ENCODE assay signal across 8 cellular contexts in genomic region chr1:84300991-84301758, GRCh38. TPM values are rescaled to one million over a fixed set of nuclear protein-coding genes. Genes with fewer than 3 reads are reported as not detected.
A peak's percentile ranks its signal among the peaks of the same experiment; 100 is the strongest.
DNase-seq lines count a peak whose midpoint lies in the region; ATAC-seq and TF ChIP-seq lines count a peak whose summit lies in the region.

A gene with protein sequence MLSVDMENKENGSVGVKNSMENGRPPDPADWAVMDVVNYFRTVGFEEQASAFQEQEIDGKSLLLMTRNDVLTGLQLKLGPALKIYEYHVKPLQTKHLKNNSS (plus strand): TSS chr1:84301708. CDS start chr1:84303235, 1,527 bp downstream.

- H3K4me2 ChIP-seq in neuronal stem cell (ENCODE audit: insufficient read depth, low read length, poor library complexity, severe bottlenecking), result no peak within 1 kb of the TSS

- H3K9me3 ChIP-seq in neuronal stem cell (replicated peaks in 1 of 2; ENCODE audit: control insufficient read depth in 2 of 2, insufficient read depth in 1 of 2, low read depth in 1 of 2, low read length in 2 of 2) (no peaks in the 10 kb centered on the region), vagina (no peaks in the 10 kb centered on the region)

- peak within 1 kb of the TSS; percentile 89 for H2AFZ ChIP-seq in neuronal stem cell (ENCODE audit: low read length)

- H3K27ac ChIP-seq in neuronal stem cell (replicated peaks; ENCODE audit: low read length) (peak within 1 kb of the TSS; percentile 38), vagina (no peak within 1 kb of the TSS)

- WGBS in neuronal stem cell (ENCODE audit: extremely low coverage in 2 of 2, insufficient read length in 2 of 2, insufficient replicate concordance in 1 of 2), 2 donors, result no CpG with 5 or more reads among the region's 5 CpGs

- H3K23ac ChIP-seq in neuronal stem cell (ENCODE audit: low read depth, low read length, poor library complexity), result no peak within 1 kb of the TSS

- no peak within 1 kb of the TSS for H3K14ac ChIP-seq in neuronal stem cell (ENCODE audit: low read length)

- H4K91ac ChIP-seq in neuronal stem cell (ENCODE audit: low read depth, low read length, poor library complexity), result no peak within 1 kb of the TSS

- H3K18ac ChIP-seq in neuronal stem cell (ENCODE audit: low read length), result no peak within 1 kb of the TSS

- no peak within 1 kb of the TSS for H2BK5ac ChIP-seq in neuronal stem cell (ENCODE audit: low read length)

- no peak within 1 kb of the TSS for H2BK12ac ChIP-seq in neuronal stem cell (ENCODE audit: low read length)

- no peak within 1 kb of the TSS for H3K9ac ChIP-seq in neuronal stem cell (ENCODE audit: low read depth, low read length, poor library complexity)

- H3K4ac ChIP-seq in neuronal stem cell (ENCODE audit: low read length), result no peak within 1 kb of the TSS

- TF ChIP-seq CTCF in fibroblast of villous mesenchyme (IDR thresholded peaks at IDR 0.05; ENCODE audit: insufficient read depth, low read depth, low read length) (no peak), vagina (IDR thresholded peaks at IDR 0.05) (no peak)

- no peaks in the 10 kb centered on the region for H3K79me1 ChIP-seq in neuronal stem cell (ENCODE audit: low read depth, low read length)

- H3K4me1 ChIP-seq in neuronal stem cell (ENCODE audit: control insufficient read depth in 2 of 2, insufficient read depth in 1 of 2, low read depth in 1 of 2, low read length in 2 of 2) (peaks cover 12 to 26% of the 10 kb centered on the region in 2 donors), vagina (peaks cover 20% of the 10 kb centered on the region)

- intact Hi-C loops in vagina (cut with DNase I), result no loop called here

- TF ChIP-seq POLR2A in vagina (IDR thresholded peaks at IDR 0.05), result no peak

- H3K27me3 ChIP-seq in neuronal stem cell (ENCODE audit: control insufficient read depth in 3 of 3, insufficient read depth in 3 of 3, low read depth in 1 of 3, low read length in 3 of 3) (no peaks in the 10 kb centered on the region), vagina (no peaks in the 10 kb centered on the region)

- H3K36me3 ChIP-seq in neuronal stem cell (replicated peaks in 1 of 2; ENCODE audit: control insufficient read depth in 2 of 2, insufficient read depth in 2 of 2, low read length in 2 of 2) (no peaks in the 10 kb centered on the region), vagina (no peaks in the 10 kb centered on the region)

- DNase-seq in GF-D8 (lab: John Stamatoyannopoulos, UW) (peak; percentile 19), NCI-H748 (lab: John Stamatoyannopoulos, UW; ENCODE audit: unreplicated experiment) (peak; percentile 81), fibroblast of villous mesenchyme (ENCODE audit: low read depth) (peak; percentile 43), neuronal stem cell (ENCODE audit: low spot score) (no peak), vagina (ENCODE audit: extremely low spot score in 2 of 2) (no peak)
- peak; percentile 24 to 48 for DNase-seq in activated T-cell treated with anti-CD3 and anti-CD28 coated beads, Interleukin-2, amount 50 U/mL, for 48 hours

- H2BK120ac ChIP-seq in neuronal stem cell (ENCODE audit: low read depth, low read length), result no peak within 1 kb of the TSS

- ATAC-seq in HG03432 (IDR thresholded peaks at IDR 0.05; ENCODE audit: unreplicated experiment), result peak; percentile 34
- ATAC-seq in HG03039 (IDR thresholded peaks at IDR 0.05; ENCODE audit: unreplicated experiment), result no peak

- H2BK15ac ChIP-seq in neuronal stem cell (ENCODE audit: low read length), result no peak within 1 kb of the TSS

- no peak within 1 kb of the TSS for H4K8ac ChIP-seq in neuronal stem cell (ENCODE audit: low read depth, low read length)

- H3K4me3 ChIP-seq in fibroblast of villous mesenchyme (ENCODE audit: low read depth, low read length), result no peak within 1 kb of the TSS
- no peak within 1 kb of the TSS for H3K4me3 ChIP-seq in neuronal stem cell (ENCODE audit: low read length in 2 of 2)
- H3K4me3 ChIP-seq in vagina, result peak within 1 kb of the TSS; percentile 15 to 23

- no peak within 1 kb of the TSS for H2AK5ac ChIP-seq in neuronal stem cell (ENCODE audit: low read depth, low read length)

RNA-seq across cellular contexts. Expression of the gene that starts here (rescaled TPM):
- total RNA-seq in fibroblast of villous mesenchyme, result under 0.01 and 0.64 TPM in 2 replicates
- polyA plus RNA-seq in neuronal stem cell (2013, experiment 1 of 2), result 2.6 TPM
- 2.7 TPM for polyA plus RNA-seq in neuronal stem cell (2013, experiment 2 of 2)
- not detected for total RNA-seq in vagina

Comparison
In these comparisons a context has a peak if more than half of its experiments do, and no peak if none do; other contexts are left out.
1. Peak in DNase-seq in fibroblast of villous mesenchyme; RNA of the gene not detected or under 1 TPM.
2. DNase-seq: peak in GF-D8 (single experiment), NCI-H748 (single experiment) and activated T-cell treated with anti-CD3 and anti-CD28 coated beads, Interleukin-2, amount 50 U/mL, for 48 hours (2 of 2); none in neuronal stem cell (single experiment) and vagina (0 of 2).
3. H3K4me3 ChIP-seq: peak in vagina (2 of 2); none in fibroblast of villous mesenchyme (single experiment) and neuronal stem cell (0 of 2).